Comparison of ENCODE assay signal across 9 cellular contexts in genomic region chr5:10145922-10146321, GRCh38.
DNase-seq lines count a peak whose midpoint lies in the region; ATAC-seq and TF ChIP-seq lines count a peak whose summit lies in the region.
"Had no signal": no experiment of that assay in that cellular context is flagged by ENCODE, and none has a peak within 500 bp of the region (broad histone marks: within the 10 kb centered on the region; RNA-seq: fewer than 3 reads in every experiment).

No MANE protein-coding gene starts in this region.

- no peak overlapping the region for H3K4me3 ChIP-seq in adipocyte (ENCODE audit: low read length)
- H3K4me3 ChIP-seq in colonic mucosa = no peak overlapping the region
- H3K4me3 ChIP-seq in CD8-positive, alpha-beta T cell (ENCODE audit: low read depth, low read length) = no peak overlapping the region
- no peak overlapping the region for H3K4me3 ChIP-seq in gastroesophageal sphincter
- no peak overlapping the region for H3K4me3 ChIP-seq in HAP-1

- CTCF ChIA-PET in CD8-positive, alpha-beta T cell (lab: Charles Lee) = interaction anchor here (0.7 kb wide), 1 partner anchor 13 kb away, joined by 3 read pairs; no protein-coding TSS in a partner anchor

- H3K27ac Mint-ChIP-seq in CD8-positive, alpha-beta T cell = no peak overlapping the region
- H3K27ac Mint-ChIP-seq: activated naive CD8-positive, alpha-beta T cell treated with anti-CD3 and anti-CD28 coated beads, Interleukin-2, amount 10 ng/mL, durations not matched to agents 7 days and 5 days had no signal

- H3K9me3 ChIP-seq in adipocyte (ENCODE audit: control insufficient read depth, low read length) (no peaks in the 10 kb centered on the region), colonic mucosa (no peaks in the 10 kb centered on the region), gastroesophageal sphincter (no peaks in the 10 kb centered on the region), HAP-1 (no peaks in the 10 kb centered on the region)
- H3K9me3 ChIP-seq in CD8-positive, alpha-beta T cell (ENCODE audit: low read length) = no peaks in the 10 kb centered on the region

- H3K9me3 Mint-ChIP-seq in CD8-positive, alpha-beta T cell = no peaks in the 10 kb centered on the region

- H3K9ac ChIP-seq in adipocyte (ENCODE audit: low read length) = no peak overlapping the region
- no peak overlapping the region for H3K9ac ChIP-seq in colonic mucosa (ENCODE audit: low read depth in 2 of 2, low read length in 2 of 2)

- intact Hi-C loops in colonic mucosa (cut with DNase I) = no loop called here
- intact Hi-C loops in CD8-positive, alpha-beta T cell (cut with DNase I, micrococcal nuclease) = no loop called here

- in situ Hi-C loops in KBM-7 (cut with MboI; ENCODE audit: low pct_unique_long_range_greater_than_20kb, low sequenced_read_pairs) (no loop called here), HAP-1 (cut with MboI; ENCODE audit: low sequenced_read_pairs) (no loop called here)

- H3K4me3 Mint-ChIP-seq in CD8-positive, alpha-beta T cell = no peak overlapping the region
- H3K4me3 Mint-ChIP-seq: activated naive CD8-positive, alpha-beta T cell treated with anti-CD3 and anti-CD28 coated beads, Interleukin-2, amount 10 ng/mL, durations not matched to agents 7 days and 5 days had no signal

- H3K27me3 ChIP-seq in adipocyte (replicated peaks; ENCODE audit: control insufficient read depth, insufficient read depth, low read length) (peaks cover 11% of the 10 kb centered on the region), colonic mucosa (no peaks in the 10 kb centered on the region), gastroesophageal sphincter (no peaks in the 10 kb centered on the region), HAP-1 (ENCODE audit: low read depth) (peaks cover 4% of the 10 kb centered on the region)
- H3K27me3 ChIP-seq in CD8-positive, alpha-beta T cell (ENCODE audit: insufficient read depth, low read length) = no peaks in the 10 kb centered on the region

- H3K4me1 ChIP-seq in adipocyte (ENCODE audit: control insufficient read depth, insufficient read depth, low read length) = no peaks in the 10 kb centered on the region
- no peaks in the 10 kb centered on the region for H3K4me1 ChIP-seq in colonic mucosa
- H3K4me1 ChIP-seq in CD8-positive, alpha-beta T cell (ENCODE audit: insufficient read depth, low read length) = no peaks in the 10 kb centered on the region
- no peaks in the 10 kb centered on the region for H3K4me1 ChIP-seq in gastroesophageal sphincter
- no peaks in the 10 kb centered on the region for H3K4me1 ChIP-seq in HAP-1

- no peaks in the 10 kb centered on the region for H3K36me3 ChIP-seq in adipocyte (ENCODE audit: control insufficient read depth, insufficient read depth, low read length, severe bottlenecking)
- no peaks in the 10 kb centered on the region for H3K36me3 ChIP-seq in colonic mucosa
- no peaks in the 10 kb centered on the region for H3K36me3 ChIP-seq in CD8-positive, alpha-beta T cell (ENCODE audit: insufficient read depth, low read length)
- H3K36me3 ChIP-seq in gastroesophageal sphincter = no peaks in the 10 kb centered on the region
- no peaks in the 10 kb centered on the region for H3K36me3 ChIP-seq in HAP-1 (replicated peaks)

- TF ChIP-seq EP300 in gastroesophageal sphincter (IDR thresholded peaks at IDR 0.05) = no peak

- H3K27ac ChIP-seq in colonic mucosa (no peak overlapping the region), gastroesophageal sphincter (no peak overlapping the region)
- H3K27ac ChIP-seq in CD8-positive, alpha-beta T cell (ENCODE audit: low read depth, low read length) = no peak overlapping the region

- no peak for ATAC-seq in CD8-positive, alpha-beta T cell
- no peak for ATAC-seq in gastroesophageal sphincter

- TF ChIP-seq POLR2A in gastroesophageal sphincter (IDR thresholded peaks at IDR 0.05) = no peak

- H3K36me3 Mint-ChIP-seq in CD8-positive, alpha-beta T cell = no peaks in the 10 kb centered on the region
- H3K36me3 Mint-ChIP-seq: activated naive CD8-positive, alpha-beta T cell treated with anti-CD3 and anti-CD28 coated beads, Interleukin-2, amount 10 ng/mL, durations not matched to agents 7 days and 5 days had no signal

- DNase-seq in EH (ENCODE audit: low read depth) (peak; percentile 62), KBM-7 (peak; percentile 40), adipocyte (ENCODE audit: low read depth) (peak; percentile 69), middle frontal gyrus (ENCODE audit: extremely low spot score, low spot score) (peak; percentile 55), colonic mucosa (no peak), HAP-1 (ENCODE audit: low spot score in 2 of 2) (no peak)
- DNase-seq in CD8-positive, alpha-beta T cell = no peak
- DNase-seq: activated naive CD8-positive, alpha-beta T cell treated with anti-CD3 and anti-CD28 coated beads, Interleukin-2, amount 10 ng/mL, durations not matched to agents 7 days and 5 days had no signal

- WGBS in gastroesophageal sphincter (ENCODE audit: low coverage in 1 of 2), 2 donors = 52 to 69% methylated on average over 3 to 4 of the region's 5 CpGs

- POLR2A ChIA-PET in CD8-positive, alpha-beta T cell (lab: Charles Lee) = no interaction called here

- H3K27me3 Mint-ChIP-seq in CD8-positive, alpha-beta T cell (ENCODE audit: low read depth) = no peaks in the 10 kb centered on the region
- H3K27me3 Mint-ChIP-seq: activated naive CD8-positive, alpha-beta T cell treated with anti-CD3 and anti-CD28 coated beads, Interleukin-2, amount 10 ng/mL, durations not matched to agents 7 days and 5 days had no signal

- H3K4me1 Mint-ChIP-seq in CD8-positive, alpha-beta T cell (ENCODE audit: low read depth) = no peaks in the 10 kb centered on the region
- H3K4me1 Mint-ChIP-seq: activated naive CD8-positive, alpha-beta T cell treated with anti-CD3 and anti-CD28 coated beads, Interleukin-2, amount 10 ng/mL, durations not matched to agents 7 days and 5 days had no signal

- no peak for TF ChIP-seq CTCF in colonic mucosa (IDR thresholded peaks at IDR 0.05)
- TF ChIP-seq CTCF in CD8-positive, alpha-beta T cell (IDR thresholded peaks at IDR 0.05) = no peak
- TF ChIP-seq CTCF in gastroesophageal sphincter (IDR thresholded peaks at IDR 0.05) = no peak

Comparison
In these comparisons a context has a peak if more than half of its experiments do, and no peak if none do; other contexts are left out.
1. DNase-seq: peak in EH (single experiment), KBM-7 (single experiment), adipocyte (single experiment) and middle frontal gyrus (single experiment); none in colonic mucosa (single experiment), CD8-positive, alpha-beta T cell (0 of 7) and HAP-1 (0 of 2).